18 cellular contexts compared by ENCODE assay signal in the genomic region with DNA sequence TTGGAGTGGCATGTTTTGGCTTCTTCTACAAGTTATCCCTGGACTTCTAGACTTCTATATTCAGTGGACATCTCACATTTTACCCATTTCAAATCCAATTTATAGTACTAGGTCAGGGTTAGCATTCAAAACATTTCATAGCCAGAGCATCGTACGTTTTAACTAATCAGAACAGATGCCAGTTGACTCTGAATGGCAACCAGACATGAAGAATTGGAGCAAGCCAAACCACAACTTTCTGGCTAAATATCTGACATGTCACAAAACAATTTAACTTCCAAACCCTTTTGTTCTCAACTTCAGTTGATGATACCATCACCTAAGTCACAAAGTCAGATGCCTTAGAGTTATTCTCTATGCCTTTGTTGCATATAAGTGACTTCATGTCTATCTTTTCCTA.
DNase-seq lines count a peak whose midpoint lies in the region; ATAC-seq and TF ChIP-seq lines count a peak whose summit lies in the region.
"Had no signal": no experiment of that assay in that cellular context is flagged by ENCODE, and none has a peak within 500 bp of the region (broad histone marks: within the 10 kb centered on the region; RNA-seq: fewer than 3 reads in every experiment).

No MANE protein-coding gene starts in this region.

- H4K20me1 ChIP-seq in neural cell (ENCODE audit: insufficient read depth), result no peaks in the 10 kb centered on the region
- H4K20me1 ChIP-seq: BLaER1 treated with 17β-estradiol and CSF1 and Interleukin-3, amounts not matched to agents 10 nM and 100 nM had no signal

- no peak for TF ChIP-seq RAD21 in neural cell (conservative IDR thresholded peaks at IDR 0.05)

- H3K9ac ChIP-seq in neural cell (ENCODE audit: low read length), result no peak overlapping the region
- H3K9ac ChIP-seq: BLaER1 treated with 17β-estradiol and CSF1 and Interleukin-3, amounts not matched to agents 10 nM and 100 nM had no signal

- no peaks in the 10 kb centered on the region for H3K79me2 ChIP-seq in neural cell (replicated peaks; ENCODE audit: insufficient read depth, low read length)

- no peaks in the 10 kb centered on the region for H3K36me3 Mint-ChIP-seq in CD8-positive, alpha-beta T cell
- H3K36me3 Mint-ChIP-seq: CD8-positive, alpha-beta memory T cell had no signal

- H3F3A ChIP-seq in neural cell (ENCODE audit: insufficient read depth, low read length, poor library complexity, severe bottlenecking), result no peaks in the 10 kb centered on the region

- no peak overlapping the region for H3K4me3 ChIP-seq in neural cell (ENCODE audit: low read length)
- no peak overlapping the region for H3K4me3 ChIP-seq in CD8-positive, alpha-beta T cell (ENCODE audit: low read depth, low read length)
- H3K4me3 ChIP-seq: A549; BLaER1 treated with 17β-estradiol and CSF1 and Interleukin-3, amounts not matched to agents 10 nM and 100 nM had no signal

- H3K4me3 Mint-ChIP-seq in CD8-positive, alpha-beta T cell, result no peak overlapping the region
- H3K4me3 Mint-ChIP-seq: B cell; CD8-positive, alpha-beta memory T cell; H9 had no signal

- intact Hi-C loops in CD8-positive, alpha-beta T cell (cut with DNase I, micrococcal nuclease), result no loop called here

- H3K4me1 ChIP-seq in CD8-positive, alpha-beta T cell (ENCODE audit: insufficient read depth, low read length), result no peaks in the 10 kb centered on the region
- H3K4me1 ChIP-seq: A549; BLaER1 treated with 17β-estradiol and CSF1 and Interleukin-3, amounts not matched to agents 10 nM and 100 nM had no signal

- CTCF ChIA-PET in CD8-positive, alpha-beta T cell (lab: Charles Lee), result no interaction called here

- H3K9me3 Mint-ChIP-seq in CD8-positive, alpha-beta T cell, result peaks cover 8% of the 10 kb centered on the region
- H3K9me3 Mint-ChIP-seq: H9 had no signal

- TF ChIP-seq EP300 in neural cell (conservative IDR thresholded peaks at IDR 0.05; ENCODE audit: poor library complexity, severe bottlenecking), result no peak

- H3K4me1 Mint-ChIP-seq in CD8-positive, alpha-beta T cell (ENCODE audit: low read depth), result no peaks in the 10 kb centered on the region
- H3K4me1 Mint-ChIP-seq: CD8-positive, alpha-beta memory T cell; H9 had no signal

- H2AFZ ChIP-seq in neural cell (ENCODE audit: low read depth, low read length), result no peak overlapping the region

- no peaks in the 10 kb centered on the region for H3K9me2 ChIP-seq in neural cell (ENCODE audit: insufficient read depth, low read length)

- H3K9me3 ChIP-seq in neural cell (ENCODE audit: low read length), result no peaks in the 10 kb centered on the region
- no peaks in the 10 kb centered on the region for H3K9me3 ChIP-seq in CD8-positive, alpha-beta T cell (ENCODE audit: low read length)
- H3K9me3 ChIP-seq: A549; BLaER1 treated with 17β-estradiol and CSF1 and Interleukin-3, amounts not matched to agents 10 nM and 100 nM had no signal

- DNase-seq in AG08395 (ENCODE audit: low spot score) (peak; percentile 2), M059J (ENCODE audit: low read depth) (peak; percentile 39), astrocyte of the hippocampus (ENCODE audit: low read depth, low spot score) (peak; percentile 2), cerebellar cortex (ENCODE audit: low spot score) (no peak), NCI-H1092 treated with DMSO at 0.1 percent for 48 hours (lab: John Stamatoyannopoulos, UW) (no peak)
- DNase-seq in CD8-positive, alpha-beta T cell, result no peak
- DNase-seq: CD8-positive, alpha-beta memory T cell; COR-L47; DMS 273 treated with DMSO at 0.1 percent for 48 hours; DMS53; DND-41; H9 had no signal

- peak overlapping the region; percentile 35 for H3K27ac ChIP-seq in neural cell (ENCODE audit: low read length)
- no peak overlapping the region for H3K27ac ChIP-seq in CD8-positive, alpha-beta T cell (ENCODE audit: low read depth, low read length)
- H3K27ac ChIP-seq: 22Rv1; A549; BLaER1 treated with 17β-estradiol and CSF1 and Interleukin-3, amounts not matched to agents 10 nM and 100 nM had no signal

- no peaks in the 10 kb centered on the region for H3K27me3 Mint-ChIP-seq in CD8-positive, alpha-beta T cell (ENCODE audit: low read depth)
- H3K27me3 Mint-ChIP-seq: B cell; CD8-positive, alpha-beta memory T cell had no signal

- no peak for TF ChIP-seq CTCF in neural cell (IDR thresholded peaks at IDR 0.05; ENCODE audit: poor library complexity, severe bottlenecking)
- no peak for TF ChIP-seq CTCF in CD8-positive, alpha-beta T cell (IDR thresholded peaks at IDR 0.05)

- POLR2A ChIA-PET in CD8-positive, alpha-beta T cell (lab: Charles Lee), result no interaction called here

- no peaks in the 10 kb centered on the region for H3K27me3 ChIP-seq in neural cell (ENCODE audit: insufficient read depth, low read depth, low read length)
- no peaks in the 10 kb centered on the region for H3K27me3 ChIP-seq in CD8-positive, alpha-beta T cell (ENCODE audit: insufficient read depth, low read length)
- H3K27me3 ChIP-seq: BLaER1 treated with 17β-estradiol and CSF1 and Interleukin-3, amounts not matched to agents 10 nM and 100 nM had no signal

- ATAC-seq in CD8-positive, alpha-beta T cell, result no peak
- ATAC-seq: A549, HepG2 had no signal

- H3K4me2 ChIP-seq in neural cell (ENCODE audit: low read length), result no peak overlapping the region
- H3K4me2 ChIP-seq: A549; BLaER1 treated with 17β-estradiol and CSF1 and Interleukin-3, amounts not matched to agents 10 nM and 100 nM had no signal

- H3K36me3 ChIP-seq in neural cell (ENCODE audit: insufficient read depth, low read length), result no peaks in the 10 kb centered on the region
- H3K36me3 ChIP-seq in CD8-positive, alpha-beta T cell (ENCODE audit: insufficient read depth, low read length), result no peaks in the 10 kb centered on the region
- H3K36me3 ChIP-seq: BLaER1 treated with 17β-estradiol and CSF1 and Interleukin-3, amounts not matched to agents 10 nM and 100 nM had no signal

- H3K27ac Mint-ChIP-seq in CD8-positive, alpha-beta T cell, result no peak overlapping the region
- H3K27ac Mint-ChIP-seq: B cell; CD8-positive, alpha-beta memory T cell; H9 had no signal

TF ChIP-seq in neural cell, 6 proteins besides CTCF, POLR2A, EP300 and RAD21:
- no peak for TF ChIP-seq MXI1 (conservative IDR thresholded peaks at IDR 0.05; ENCODE audit: poor library complexity, severe bottlenecking)
- TF ChIP-seq, protein P1, sequence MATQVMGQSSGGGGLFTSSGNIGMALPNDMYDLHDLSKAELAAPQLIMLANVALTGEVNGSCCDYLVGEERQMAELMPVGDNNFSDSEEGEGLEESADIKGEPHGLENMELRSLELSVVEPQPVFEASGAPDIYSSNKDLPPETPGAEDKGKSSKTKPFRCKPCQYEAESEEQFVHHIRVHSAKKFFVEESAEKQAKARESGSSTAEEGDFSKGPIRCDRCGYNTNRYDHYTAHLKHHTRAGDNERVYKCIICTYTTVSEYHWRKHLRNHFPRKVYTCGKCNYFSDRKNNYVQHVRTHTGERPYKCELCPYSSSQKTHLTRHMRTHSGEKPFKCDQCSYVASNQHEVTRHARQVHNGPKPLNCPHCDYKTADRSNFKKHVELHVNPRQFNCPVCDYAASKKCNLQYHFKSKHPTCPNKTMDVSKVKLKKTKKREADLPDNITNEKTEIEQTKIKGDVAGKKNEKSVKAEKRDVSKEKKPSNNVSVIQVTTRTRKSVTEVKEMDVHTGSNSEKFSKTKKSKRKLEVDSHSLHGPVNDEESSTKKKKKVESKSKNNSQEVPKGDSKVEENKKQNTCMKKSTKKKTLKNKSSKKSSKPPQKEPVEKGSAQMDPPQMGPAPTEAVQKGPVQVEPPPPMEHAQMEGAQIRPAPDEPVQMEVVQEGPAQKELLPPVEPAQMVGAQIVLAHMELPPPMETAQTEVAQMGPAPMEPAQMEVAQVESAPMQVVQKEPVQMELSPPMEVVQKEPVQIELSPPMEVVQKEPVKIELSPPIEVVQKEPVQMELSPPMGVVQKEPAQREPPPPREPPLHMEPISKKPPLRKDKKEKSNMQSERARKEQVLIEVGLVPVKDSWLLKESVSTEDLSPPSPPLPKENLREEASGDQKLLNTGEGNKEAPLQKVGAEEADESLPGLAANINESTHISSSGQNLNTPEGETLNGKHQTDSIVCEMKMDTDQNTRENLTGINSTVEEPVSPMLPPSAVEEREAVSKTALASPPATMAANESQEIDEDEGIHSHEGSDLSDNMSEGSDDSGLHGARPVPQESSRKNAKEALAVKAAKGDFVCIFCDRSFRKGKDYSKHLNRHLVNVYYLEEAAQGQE (IDR thresholded peaks at IDR 0.05; ENCODE audit: borderline replicate concordance), result no peak
- TF ChIP-seq EZH2 (IDR thresholded peaks at IDR 0.05; ENCODE audit: borderline replicate concordance, insufficient read depth, low read length, poor library complexity, severe bottlenecking), result no peak
- no peak for TF ChIP-seq TAF1 (IDR thresholded peaks at IDR 0.05; ENCODE audit: low read depth)
- TF ChIP-seq SMC3 (conservative IDR thresholded peaks at IDR 0.05; ENCODE audit: poor library complexity), result no peak
- TF ChIP-seq POLR2AphosphoS5 (IDR thresholded peaks at IDR 0.05), result no peak

Comparison
In these comparisons a context has a peak if more than half of its experiments do, and no peak if none do; other contexts are left out.
1. DNase-seq: peak in AG08395 (single experiment), M059J (single experiment) and astrocyte of the hippocampus (single experiment); none in cerebellar cortex (single experiment), NCI-H1092 treated with DMSO at 0.1 percent for 48 hours (single experiment) and CD8-positive, alpha-beta T cell (0 of 7).